Comparison of ENCODE assay signal across 10 cellular contexts in the genomic region with DNA sequence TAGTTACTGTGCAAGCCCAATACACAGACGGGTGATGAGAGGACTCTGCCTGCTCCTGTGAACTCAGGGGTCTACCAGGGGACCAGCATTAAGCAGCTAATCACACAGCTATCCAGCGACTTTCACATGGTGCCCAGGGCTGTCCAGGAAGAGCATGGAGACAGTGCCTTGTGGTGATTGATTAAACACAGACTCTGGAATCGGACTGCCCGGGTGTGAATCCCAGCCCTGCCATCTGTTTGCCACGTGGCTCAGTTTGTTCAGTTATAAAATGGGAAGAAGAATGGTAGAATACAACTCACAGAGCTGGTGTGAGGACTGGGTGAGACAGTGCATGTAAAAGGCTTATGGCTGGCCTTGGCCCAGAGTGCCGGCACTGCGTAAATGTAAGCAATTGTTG. TPM values are rescaled to one million over a fixed set of nuclear protein-coding genes. Genes with fewer than 3 reads are reported as not detected.
DNase-seq lines count a peak whose midpoint lies in the region; ATAC-seq and TF ChIP-seq lines count a peak whose summit lies in the region.
"Had no signal": no experiment of that assay in that cellular context is flagged by ENCODE, and none has a peak within 500 bp of the region (broad histone marks: within the 10 kb centered on the region; RNA-seq: fewer than 3 reads in every experiment).

No MANE protein-coding gene starts in this region.

- peak overlapping the region in 2 of 3 donors; percentile 65 to 83 for H3K9ac ChIP-seq in skeletal muscle tissue (ENCODE audit: low read depth in 1 of 3, low read length in 3 of 3)

- CTCF ChIA-PET in HEK293T (lab: Yijun Ruan, JAX) = no interaction called here

- intact Hi-C loops in ascending aorta (cut with DNase I) (loop anchor here (2.0 kb wide), 1 partner anchor 33 kb away; no protein-coding TSS in a partner anchor), left lung (cut with DNase I) (no loop called here)

- H3K27me3 ChIP-seq in ascending aorta (no peaks in the 10 kb centered on the region), left lung (no peaks in the 10 kb centered on the region), skeletal muscle tissue (ENCODE audit: control insufficient read depth in 3 of 3, insufficient read depth in 3 of 3, low read length in 3 of 3) (no peaks in the 10 kb centered on the region)

- H3K36me3 ChIP-seq in ascending aorta (no peaks in the 10 kb centered on the region), left lung (peaks cover 0 to 6% of the 10 kb centered on the region in 2 donors), skeletal muscle tissue (ENCODE audit: control insufficient read depth in 3 of 3, insufficient read depth in 3 of 3, low read length in 3 of 3) (no peaks in the 10 kb centered on the region)

- TF ChIP-seq CTCF in ascending aorta (IDR thresholded peaks at IDR 0.05) = no peak
- TF ChIP-seq CTCF in left lung (IDR thresholded peaks at IDR 0.05) = no peak

- no peak for ATAC-seq in left lung

- peaks cover 32 to 81% of the 10 kb centered on the region in 2 donors for H3K4me1 ChIP-seq in ascending aorta
- H3K4me1 ChIP-seq in left lung = peaks cover 28 to 61% of the 10 kb centered on the region in 2 donors
- H3K4me1 ChIP-seq in skeletal muscle tissue (ENCODE audit: control insufficient read depth in 3 of 3, insufficient read depth in 3 of 3, low read length in 3 of 3) = peaks cover 76 to 88% (median 78%) of the 10 kb centered on the region in 3 donors

- POLR2A ChIA-PET in HEK293T (lab: Yijun Ruan, JAX) = no interaction called here

- peak; percentile 34 for DNase-seq in EH (ENCODE audit: low read depth)
- DNase-seq in ascending aorta (ENCODE audit: low spot score in 2 of 2) = no peak
- DNase-seq in left lung = no peak
- DNase-seq in NCI-H2227 (lab: John Stamatoyannopoulos, UW; ENCODE audit: unreplicated experiment) = no peak
- no peak for DNase-seq in foreskin melanocyte
- no peak for DNase-seq in effector CD8-positive, alpha-beta T cell (lab: John Stamatoyannopoulos, UW)
- no peak for DNase-seq in HEK293T (ENCODE audit: extremely low spot score)
- DNase-seq: DMS153, NCI-H82 had no signal

- H3K9me3 ChIP-seq in ascending aorta = no peaks in the 10 kb centered on the region
- no peaks in the 10 kb centered on the region for H3K9me3 ChIP-seq in left lung
- H3K9me3 ChIP-seq in skeletal muscle tissue (ENCODE audit: control insufficient read depth in 3 of 3, low read length in 3 of 3) = no peaks in the 10 kb centered on the region

- H3K4me3 ChIP-seq in ascending aorta = no peak overlapping the region
- H3K4me3 ChIP-seq in left lung = no peak overlapping the region
- H3K4me3 ChIP-seq in skeletal muscle tissue (ENCODE audit: low read length in 3 of 3) = no peak overlapping the region

- H3K27ac ChIP-seq in ascending aorta (peak overlapping the region; percentile 89 to 91), left lung (peak overlapping the region; percentile 54 to 79), skeletal muscle tissue (ENCODE audit: low read depth, low read length) (peak overlapping the region; percentile 91)

TF ChIP-seq in HEK293T, 16 proteins besides CTCF, POLR2A, EP300 and RAD21:
- no peak for TF ChIP-seq L3MBTL2 (conservative IDR thresholded peaks at IDR 0.05)
- TF ChIP-seq ELF4 (IDR thresholded peaks at IDR 0.05) = no peak
- no peak for TF ChIP-seq LEF1 (IDR thresholded peaks at IDR 0.05; ENCODE audit: borderline replicate concordance)
- TF ChIP-seq NFRKB (IDR thresholded peaks at IDR 0.05) = no peak
- no peak for TF ChIP-seq FOXK2 (IDR thresholded peaks at IDR 0.05)
- TF ChIP-seq CTBP1 (IDR thresholded peaks at IDR 0.05; ENCODE audit: borderline replicate concordance) = no peak
- no peak for TF ChIP-seq SUZ12 (IDR thresholded peaks at IDR 0.05)
- no peak for TF ChIP-seq FOXA1 (IDR thresholded peaks at IDR 0.05)
- TF ChIP-seq, protein P1, sequence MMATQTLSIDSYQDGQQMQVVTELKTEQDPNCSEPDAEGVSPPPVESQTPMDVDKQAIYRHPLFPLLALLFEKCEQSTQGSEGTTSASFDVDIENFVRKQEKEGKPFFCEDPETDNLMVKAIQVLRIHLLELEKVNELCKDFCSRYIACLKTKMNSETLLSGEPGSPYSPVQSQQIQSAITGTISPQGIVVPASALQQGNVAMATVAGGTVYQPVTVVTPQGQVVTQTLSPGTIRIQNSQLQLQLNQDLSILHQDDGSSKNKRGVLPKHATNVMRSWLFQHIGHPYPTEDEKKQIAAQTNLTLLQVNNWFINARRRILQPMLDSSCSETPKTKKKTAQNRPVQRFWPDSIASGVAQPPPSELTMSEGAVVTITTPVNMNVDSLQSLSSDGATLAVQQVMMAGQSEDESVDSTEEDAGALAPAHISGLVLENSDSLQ (IDR thresholded peaks at IDR 0.05) = no peak
- no peak for TF ChIP-seq ARNT (IDR thresholded peaks at IDR 0.05)
- TF ChIP-seq ZNF384 (IDR thresholded peaks at IDR 0.05) = no peak
- no peak for TF ChIP-seq BHLHE40 (IDR thresholded peaks at IDR 0.05; ENCODE audit: borderline replicate concordance)

RNA-seq across cellular contexts. Expression of a gene that starts 42.1 kb away (rescaled TPM):
- total RNA-seq in ascending aorta (not detected), left lung (under 1 TPM; 0.50 to 0.70 TPM), skeletal muscle tissue (1.0 TPM)
